24 cellular contexts compared by ENCODE assay signal in genomic region chr9:132590318-132591182, GRCh38. TPM values are rescaled to one million over a fixed set of nuclear protein-coding genes. Genes with fewer than 3 reads are reported as not detected.
DNase-seq lines count a peak whose midpoint lies in the region; ATAC-seq and TF ChIP-seq lines count a peak whose summit lies in the region.
"Had no signal": no experiment of that assay in that cellular context is flagged by ENCODE, and none has a peak within 500 bp of the region (broad histone marks: within the 10 kb centered on the region; RNA-seq: fewer than 3 reads in every experiment).

No MANE protein-coding gene starts in this region.

- peak overlapping the region; percentile 29 for H3K27ac Mint-ChIP-seq in activated T-cell treated with anti-CD3 and anti-CD28 coated beads, Interleukin-2, amount 50 U/mL, for 24 hours
- H3K27ac Mint-ChIP-seq in central memory CD8-positive, alpha-beta T cell (ENCODE audit: low read depth): peak overlapping the region; percentile 62
- H3K27ac Mint-ChIP-seq: activated CD4-positive, alpha-beta T cell treated with anti-CD3 and anti-CD28 coated beads for 36 hours had no signal

- H3K27me3 ChIP-seq in smooth muscle cell (ENCODE audit: low read depth): peaks cover 82% of the 10 kb centered on the region

- H3K9ac ChIP-seq in smooth muscle cell (ENCODE audit: low read depth): no peak overlapping the region
- H3K9ac ChIP-seq: KMS-11 had no signal

- no peaks in the 10 kb centered on the region for H3K9me3 ChIP-seq in smooth muscle cell (replicated peaks; ENCODE audit: low read depth)
- H3K9me3 ChIP-seq: upper lobe of left lung had no signal

- peaks cover 46% of the 10 kb centered on the region for H3K4me1 ChIP-seq in smooth muscle cell (ENCODE audit: low read depth)

- no peak overlapping the region for H3K27ac ChIP-seq in smooth muscle cell (ENCODE audit: low read depth)
- H3K27ac ChIP-seq: C4-2B, cardiac muscle cell, KMS-11, upper lobe of left lung had no signal

- peaks cover 64% of the 10 kb centered on the region for H3K27me3 Mint-ChIP-seq in activated T-cell treated with anti-CD3 and anti-CD28 coated beads, Interleukin-2, amount 50 U/mL, for 24 hours
- peaks cover 87% of the 10 kb centered on the region for H3K27me3 Mint-ChIP-seq in central memory CD8-positive, alpha-beta T cell

- no peaks in the 10 kb centered on the region for H3K79me2 ChIP-seq in smooth muscle cell (ENCODE audit: low read depth)

- no peak for TF ChIP-seq CTCF in smooth muscle cell (IDR thresholded peaks at IDR 0.05; ENCODE audit: borderline replicate concordance, insufficient read depth, poor library complexity, severe bottlenecking)

- H3K36me3 ChIP-seq in smooth muscle cell (ENCODE audit: low read depth): no peaks in the 10 kb centered on the region

- H2AFZ ChIP-seq in smooth muscle cell (ENCODE audit: low read depth): no peak overlapping the region

- peaks cover 67% of the 10 kb centered on the region for H4K20me1 ChIP-seq in smooth muscle cell (ENCODE audit: low read depth)

- no peaks in the 10 kb centered on the region for H3F3A ChIP-seq in smooth muscle cell (ENCODE audit: low read depth)

- peak overlapping the region; percentile 80 for H3K4me2 ChIP-seq in smooth muscle cell
- H3K4me2 ChIP-seq: KMS-11 had no signal

- peak overlapping the region; percentile 35 for H3K4me3 ChIP-seq in smooth muscle cell
- H3K4me3 ChIP-seq: cardiac muscle cell, upper lobe of left lung had no signal

- H3K9me3 Mint-ChIP-seq in activated T-cell treated with anti-CD3 and anti-CD28 coated beads, Interleukin-2, amount 50 U/mL, for 24 hours: no peaks in the 10 kb centered on the region
- H3K9me3 Mint-ChIP-seq in central memory CD8-positive, alpha-beta T cell: no peaks in the 10 kb centered on the region
- H3K9me3 Mint-ChIP-seq: stimulated activated naive CD8-positive, alpha-beta T cell treated with anti-CD3 and anti-CD28 coated beads, Interleukin-15, amount 100 ng/mL, for 72 hours had no signal

- 2% methylated on average over 60 of the region's 73 CpGs for WGBS in smooth muscle cell (ENCODE audit: low lambda C conversion rate)

- peaks cover 28% of the 10 kb centered on the region for H3K36me3 Mint-ChIP-seq in activated T-cell treated with anti-CD3 and anti-CD28 coated beads, Interleukin-2, amount 50 U/mL, for 24 hours (ENCODE audit: low read depth)
- H3K36me3 Mint-ChIP-seq in central memory CD8-positive, alpha-beta T cell (ENCODE audit: insufficient read depth): peaks cover 12% of the 10 kb centered on the region

- H3K4me3 Mint-ChIP-seq in activated T-cell treated with anti-CD3 and anti-CD28 coated beads, Interleukin-2, amount 50 U/mL, for 24 hours: no peak overlapping the region
- peak overlapping the region; percentile 29 for H3K4me3 Mint-ChIP-seq in central memory CD8-positive, alpha-beta T cell
- H3K4me3 Mint-ChIP-seq: activated CD4-positive, alpha-beta T cell treated with anti-CD3 and anti-CD28 coated beads for 36 hours had no signal

- no peak for ATAC-seq in central memory CD8-positive, alpha-beta T cell (replicated peaks; ENCODE audit: extremely low read depth, poor library complexity, severe bottlenecking)
- no peak for ATAC-seq in HG03045 (IDR thresholded peaks at IDR 0.05; ENCODE audit: unreplicated experiment)
- ATAC-seq: right cardiac atrium had no signal

- H3K4me1 Mint-ChIP-seq in activated T-cell treated with anti-CD3 and anti-CD28 coated beads, Interleukin-2, amount 50 U/mL, for 24 hours (ENCODE audit: low read depth): peaks cover 9% of the 10 kb centered on the region
- H3K4me1 Mint-ChIP-seq in central memory CD8-positive, alpha-beta T cell: peaks cover 24% of the 10 kb centered on the region

- peak; percentile 38 for DNase-seq in activated T-cell treated with anti-CD3 and anti-CD28 coated beads, Interleukin-2, amount 50 U/mL, for 24 hours
- DNase-seq in activated T-cell treated with anti-CD3 and anti-CD28 coated beads for 4 hours (no peak), iPS-NIHi11 (ENCODE audit: low spot score) (peak; percentile 53), smooth muscle cell (lab: John Stamatoyannopoulos, UW; ENCODE audit: unreplicated experiment) (no peak), NCI-H69 (lab: John Stamatoyannopoulos, UW) (no peak), kidney tubule cell (ENCODE audit: low spot score) (no peak)
- no peak for DNase-seq in central memory CD8-positive, alpha-beta T cell (ENCODE audit: low spot score in 2 of 2)
- DNase-seq: activated CD4-positive, alpha-beta T cell treated with anti-CD3 and anti-CD28 coated beads for 36 hours; DMS79; kidney glomerular epithelial cell; midbrain; NCI-H2081; NCI-H526 treated with DMSO at 0.1 percent for 48 hours; right cardiac atrium; stimulated activated naive CD8-positive, alpha-beta T cell treated with anti-CD3 and anti-CD28 coated beads, Interleukin-15, amount 100 ng/mL, for 72 hours; T-helper 9 cell had no signal

RNA-seq across cellular contexts. Expression of gene BARHL1, which starts 8.1 kb away (rescaled TPM):
- not detected in 2 replicates for total RNA-seq in smooth muscle cell
- polyA plus RNA-seq in smooth muscle cell: 0.24 TPM in 1 of 2 replicates, not detected in the other
- total RNA-seq: A673; activated CD4-positive, alpha-beta T cell treated with anti-CD3 and anti-CD28 coated beads for 36 hours; cardiac muscle cell; right cardiac atrium; SK-MEL-5; upper lobe of left lung had no signal
- polyA plus RNA-seq: adipose tissue, cardiac muscle cell, right cardiac atrium had no signal

Comparison
In these comparisons a context has a peak if more than half of its experiments do, and no peak if none do; other contexts are left out.
1. DNase-seq: peak in activated T-cell treated with anti-CD3 and anti-CD28 coated beads, Interleukin-2, amount 50 U/mL, for 24 hours (single experiment) and iPS-NIHi11 (single experiment); none in activated T-cell treated with anti-CD3 and anti-CD28 coated beads for 4 hours (single experiment), central memory CD8-positive, alpha-beta T cell (0 of 2), smooth muscle cell (single experiment), NCI-H69 (single experiment) and kidney tubule cell (single experiment).